12 cellular contexts compared by ENCODE assay signal in the genomic region with DNA sequence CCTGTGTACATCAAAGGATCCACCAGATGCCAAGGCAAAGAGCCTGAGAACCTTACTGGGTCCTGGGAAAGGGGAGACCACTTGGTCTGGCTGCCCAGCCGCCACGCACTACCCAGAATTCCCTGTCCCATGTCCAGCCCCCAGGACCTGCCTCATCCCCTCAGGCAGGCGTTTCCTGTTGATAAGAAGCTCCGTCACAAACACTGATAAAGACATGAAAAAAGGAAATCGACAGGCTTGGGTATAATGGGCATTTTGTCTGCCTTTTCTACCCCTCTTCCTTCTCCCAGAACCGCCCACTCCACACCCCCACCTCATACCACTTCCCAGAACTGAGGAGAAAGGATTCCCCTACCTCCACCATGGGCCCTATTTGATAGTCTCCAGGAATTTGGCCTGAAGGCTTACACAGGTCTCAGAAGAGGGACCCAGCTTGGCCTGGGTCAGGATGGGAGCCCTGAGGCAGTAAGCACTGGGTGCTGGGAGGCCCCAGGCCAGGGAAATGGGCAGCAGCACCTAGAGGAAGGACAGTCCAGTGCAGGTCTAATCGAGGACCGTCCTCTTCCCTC. TPM values are rescaled to one million over a fixed set of nuclear protein-coding genes. Genes with fewer than 3 reads are reported as not detected.
DNase-seq lines count a peak whose midpoint lies in the region; ATAC-seq and TF ChIP-seq lines count a peak whose summit lies in the region.
"Had no signal": no experiment of that assay in that cellular context is flagged by ENCODE, and none has a peak within 500 bp of the region (broad histone marks: within the 10 kb centered on the region; RNA-seq: fewer than 3 reads in every experiment).

No MANE protein-coding gene starts in this region.

- TF ChIP-seq CTCF in heart right ventricle (IDR thresholded peaks at IDR 0.05) (no peak), gastrocnemius medialis (IDR thresholded peaks at IDR 0.05 in 4 of 5, conservative IDR thresholded peaks at IDR 0.05 in 1 of 5) (no peak), GM10266 (IDR thresholded peaks at IDR 0.05; ENCODE audit: control insufficient read depth, insufficient read depth, low read depth, missing control alignments) (no peak)

- TF ChIP-seq POLR2A in gastrocnemius medialis (IDR thresholded peaks at IDR 0.05) = no peak

- ATAC-seq in heart right ventricle (peak in 7 of 8 donors; percentile 15 to 50 (median 43)), gastrocnemius medialis (no peak), HG03439 (IDR thresholded peaks at IDR 0.05; ENCODE audit: unreplicated experiment) (no peak)

- H3K4me1 ChIP-seq in heart right ventricle (peaks cover 10 to 56% (median 48%) of the 10 kb centered on the region in 9 donors), gastrocnemius medialis (peaks cover 22 to 46% of the 10 kb centered on the region in 2 donors)

- H3K27me3 ChIP-seq in heart right ventricle (no peaks in the 10 kb centered on the region), gastrocnemius medialis (no peaks in the 10 kb centered on the region)
- H3K27me3 ChIP-seq: colonic mucosa had no signal

- 45 to 51% methylated on average over 8 of the region's 8 CpGs for WGBS in heart right ventricle, 2 donors

- H3K9me3 ChIP-seq in heart right ventricle (no peaks in the 10 kb centered on the region), gastrocnemius medialis (no peaks in the 10 kb centered on the region)
- H3K9me3 ChIP-seq: colonic mucosa had no signal

- H3K36me3 ChIP-seq in heart right ventricle (peaks cover 0 to 7% (median 0%) of the 10 kb centered on the region in 9 donors), gastrocnemius medialis (no peaks in the 10 kb centered on the region)
- H3K36me3 ChIP-seq: colonic mucosa had no signal

- in situ Hi-C loops in gastrocnemius medialis (cut with MboI; ENCODE audit: low sequenced_read_pairs in 4 of 4) = loop anchor here in 1 of 4 donors (10.0 kb wide), 1 partner anchor 49 kb away; no protein-coding TSS in a partner anchor

- intact Hi-C loops in heart right ventricle (cut with DNase I) = loop anchor here in 4 of 10 donors (5.0 to 10.0 kb wide), 3 partner anchors 34 to 56 kb away; no protein-coding TSS in a partner anchor
- intact Hi-C loops in gastrocnemius medialis (cut with DNase I; ENCODE audit: low total_unique reads) = no loop called here

- H3K4me3 ChIP-seq in heart right ventricle (no peak overlapping the region), gastrocnemius medialis (no peak overlapping the region)
- H3K4me3 ChIP-seq: colonic mucosa, lung had no signal

- DNase-seq in OCI-M1 (lab: John Stamatoyannopoulos, UW) = peak; percentile 90
- DNase-seq in heart right ventricle = no peak
- no peak for DNase-seq in gastrocnemius medialis
- DNase-seq in NCI-H2196 (lab: John Stamatoyannopoulos, UW; ENCODE audit: unreplicated experiment) = no peak
- no peak for DNase-seq in GM10266 (ENCODE audit: extremely low spot score)
- DNase-seq: NCI-H1092 treated with DMSO at 0.1 percent for 48 hours had no signal

- H3K27ac ChIP-seq in heart right ventricle = peak overlapping the region in 9 of 10 donors; percentile 55 to 85 (median 77)
- H3K27ac ChIP-seq in gastrocnemius medialis = peak overlapping the region; percentile 48 to 76 (median 58)
- H3K27ac ChIP-seq: colonic mucosa had no signal

RNA-seq across cellular contexts. Expression of a gene that starts 18.8 kb away (rescaled TPM):
- 10 to 100 TPM; 16.6 to 68.0 (median 26.3) TPM for total RNA-seq in heart right ventricle
- polyA plus RNA-seq in heart right ventricle = 10 to 100 TPM; 33.8 to 38.1 TPM
- 10 to 100 TPM; 37.1 to 53.5 (median 43.3) TPM for total RNA-seq in gastrocnemius medialis
- total RNA-seq: osteocyte had no signal

RNA-seq across cellular contexts. Expression of a gene that starts 25.4 kb away (rescaled TPM):
- 10 to 100 TPM in 5 of 10 donors, 1 to 10 TPM in 5; 8.4 to 15.5 (median 10.4) TPM for total RNA-seq in heart right ventricle
- 1 to 10 TPM; 5.8 to 8.0 TPM for polyA plus RNA-seq in heart right ventricle
- total RNA-seq in gastrocnemius medialis = 10 to 100 TPM in 3 of 4 donors, 1 to 10 TPM in 1; 8.7 to 15.9 (median 10.1) TPM

RNA-seq across cellular contexts. Expression of a gene that starts 38.2 kb away (rescaled TPM):
- total RNA-seq in heart right ventricle = not detected
- polyA plus RNA-seq in heart right ventricle = under 1 TPM in 1 of 2 donors, not detected in 1; 0.01 TPM
- total RNA-seq in gastrocnemius medialis = not detected
- total RNA-seq: colonic mucosa, HT1080, osteocyte had no signal
- polyA plus RNA-seq: CD14-positive monocyte had no signal

Comparison
In these comparisons a context has a peak if more than half of its experiments do, and no peak if none do; other contexts are left out.
1. ATAC-seq: peak in heart right ventricle (7 of 8); none in gastrocnemius medialis (0 of 2) and HG03439 (single experiment).